ENCODE assay signal across 28 cellular contexts in genomic region chr6:145838305-145838704, GRCh38.
"Had no signal": no experiment of that assay in that cellular context is flagged by ENCODE, and none has a peak within 500 bp of the region (broad histone marks: within the 10 kb centered on the region; RNA-seq: fewer than 3 reads in every experiment).

No MANE protein-coding gene starts in this region.

- H3K27me3 Mint-ChIP-seq: activated CD4-positive, alpha-beta memory T cell treated with anti-CD3 and anti-CD28 coated beads for 36 hours; activated CD4-positive, alpha-beta T cell treated with anti-CD3 and anti-CD28 coated beads, Interleukin-2, amount 10 ng/mL, durations not matched to agents 7 days and 5 days; activated naive CD8-positive, alpha-beta T cell treated with anti-CD3 and anti-CD28 coated beads, Interleukin-2, amount 50 U/mL, for 24 hours; T-cell had no signal

- H3K27ac ChIP-seq: ascending aorta, body of pancreas, cardiac muscle cell, SK-N-MC, VCaP had no signal

- H3K36me3 ChIP-seq: ascending aorta, cardiac muscle cell, MG63 had no signal

- H3K4me3 ChIP-seq: ascending aorta, body of pancreas, cardiac muscle cell, MG63, SK-N-MC had no signal

- H3K27ac Mint-ChIP-seq: activated CD4-positive, alpha-beta memory T cell treated with anti-CD3 and anti-CD28 coated beads for 36 hours; activated CD4-positive, alpha-beta T cell treated with anti-CD3 and anti-CD28 coated beads, Interleukin-2, amount 10 ng/mL, durations not matched to agents 7 days and 5 days; activated naive CD4-positive, alpha-beta T cell treated with anti-CD3 and anti-CD28 coated beads, Interleukin-2, amount 50 U/mL, for 72 hours; activated naive CD8-positive, alpha-beta T cell treated with anti-CD3 and anti-CD28 coated beads, Interleukin-2, amount 50 U/mL, for 24 hours; T-cell had no signal

- ATAC-seq: activated naive CD4-positive, alpha-beta T cell treated with anti-CD3 and anti-CD28 coated beads, Interleukin-2, amount 50 U/mL, for 72 hours; activated naive CD8-positive, alpha-beta T cell treated with anti-CD3 and anti-CD28 coated beads, Interleukin-2, amount 50 U/mL, for 24 hours; activated T-cell treated with anti-CD3 and anti-CD28 coated beads, Interleukin-2, amount 50 U/mL, for 4 hours; body of pancreas; Right ventricle myocardium inferior; T-cell had no signal

- H3K4me1 ChIP-seq: body of pancreas had no signal

- H3K4me1 Mint-ChIP-seq: T-cell had no signal

- H3K9me3 ChIP-seq: ascending aorta, body of pancreas, MG63 had no signal

- H3K9me3 Mint-ChIP-seq: activated CD4-positive, alpha-beta memory T cell treated with anti-CD3 and anti-CD28 coated beads for 36 hours; activated CD4-positive, alpha-beta T cell treated with anti-CD3 and anti-CD28 coated beads, Interleukin-2, amount 10 ng/mL, durations not matched to agents 7 days and 5 days; activated naive CD4-positive, alpha-beta T cell treated with anti-CD3 and anti-CD28 coated beads, Interleukin-2, amount 50 U/mL, for 72 hours; activated naive CD8-positive, alpha-beta T cell treated with anti-CD3 and anti-CD28 coated beads, Interleukin-2, amount 50 U/mL, for 24 hours; activated T-cell treated with anti-CD3 and anti-CD28 coated beads, Interleukin-2, amount 50 U/mL, for 4 hours; T-cell had no signal

- H3K27me3 ChIP-seq: ascending aorta, body of pancreas, cardiac muscle cell, MG63 had no signal

- H3K4me3 Mint-ChIP-seq: activated CD4-positive, alpha-beta memory T cell treated with anti-CD3 and anti-CD28 coated beads for 36 hours; activated CD4-positive, alpha-beta T cell treated with anti-CD3 and anti-CD28 coated beads, Interleukin-2, amount 10 ng/mL, durations not matched to agents 7 days and 5 days; activated naive CD8-positive, alpha-beta T cell treated with anti-CD3 and anti-CD28 coated beads, Interleukin-2, amount 50 U/mL, for 24 hours; activated T-cell treated with anti-CD3 and anti-CD28 coated beads, Interleukin-2, amount 50 U/mL, for 4 hours; T-cell had no signal

- DNase-seq: activated CD4-positive, alpha-beta memory T cell treated with anti-CD3 and anti-CD28 coated beads for 36 hours; activated CD4-positive, alpha-beta T cell treated with anti-CD3 and anti-CD28 coated beads, Interleukin-2, amount 10 ng/mL, durations not matched to agents 7 days and 5 days; activated CD4-positive, CD25-positive, alpha-beta regulatory T cell; activated CD8-positive, alpha-beta memory T cell treated with anti-CD3 and anti-CD28 coated beads for 24 hours; activated effector memory CD4-positive, alpha-beta T cell treated with anti-CD3 and anti-CD28 coated beads, Interleukin-2, amount 50 U/mL, for 16 hours; activated naive CD4-positive, alpha-beta T cell treated with Interleukin-2 at 50 U/mL for 16 hours; activated naive CD8-positive, alpha-beta T cell treated with anti-CD3 and anti-CD28 coated beads, Interleukin-2, amount 50 U/mL, for 24 hours; activated T-cell treated with anti-CD3 and anti-CD28 coated beads, Interleukin-2, amount 50 U/mL, for 4 hours; amniotic stem cell; body of pancreas; KBM-7; MG63; MV-4-11; NCI-H1105; NCI-H1436; NCI-H1694 treated with DMSO at 0.1 percent for 48 hours; NCI-H2029 treated with DMSO at 0.1 percent for 48 hours; NCI-H446; NCI-H524; T-cell; T-helper 2 cell; T1000 had no signal

- H3K36me3 Mint-ChIP-seq: activated naive CD4-positive, alpha-beta T cell treated with anti-CD3 and anti-CD28 coated beads, Interleukin-2, amount 50 U/mL, for 72 hours had no signal
